Comparison of ENCODE assay signal across 8 cellular contexts in the genomic region with DNA sequence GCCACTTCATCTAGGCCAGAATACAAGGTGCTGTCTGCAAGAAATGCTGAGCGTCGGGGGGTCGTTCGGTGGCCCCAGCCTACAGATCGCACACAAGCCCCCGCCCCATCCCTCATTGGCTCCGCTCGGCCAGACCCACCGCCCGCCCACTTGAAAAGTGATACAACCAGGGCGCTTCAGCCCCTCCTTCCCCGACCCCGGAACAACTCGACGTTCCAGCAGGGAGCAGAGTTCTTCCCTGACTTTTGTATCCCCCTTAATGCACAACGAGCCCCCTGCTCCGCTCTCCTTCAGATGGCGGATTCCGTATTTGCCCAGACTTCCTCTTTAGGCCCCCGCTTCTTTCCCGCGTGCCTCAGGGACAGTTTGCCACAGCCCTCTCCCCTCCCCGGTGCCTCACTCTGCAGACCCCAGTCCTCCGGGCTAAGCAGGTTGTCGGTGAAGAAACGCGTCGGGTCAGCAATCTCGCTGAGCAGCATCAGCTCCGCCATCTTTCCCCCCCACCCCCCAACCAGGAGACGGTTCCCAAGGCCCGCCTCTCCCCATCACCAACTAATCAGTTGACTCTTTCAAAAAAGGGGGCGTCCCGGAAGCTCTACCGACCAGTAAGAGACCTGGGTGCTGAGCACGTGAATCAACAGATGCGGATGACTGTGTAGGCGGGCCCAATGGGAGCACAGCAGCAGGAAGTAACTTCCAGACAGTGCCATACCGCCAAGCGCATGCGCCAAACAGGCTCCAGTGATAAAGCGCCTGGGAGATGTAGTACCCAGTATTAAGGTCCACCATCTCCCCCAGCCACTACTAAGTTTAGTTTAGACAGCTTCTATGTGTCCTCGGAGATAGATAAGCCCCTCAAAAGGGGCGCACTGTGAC. TPM values are rescaled to one million over a fixed set of nuclear protein-coding genes. Genes with fewer than 3 reads are reported as not detected.
A peak's percentile ranks its signal among the peaks of the same experiment; 100 is the strongest.
DNase-seq lines count a peak whose midpoint lies in the region; FAIRE-seq and TF ChIP-seq lines count a peak whose summit lies in the region.

A gene (minus strand): TSS at position 530 of the 876 bp plus-strand sequence. CDS start 39 bp downstream, at position 491.

- H3K4me3 ChIP-seq in HFF-Myc (replicated peaks; ENCODE audit: low read depth, low read length) (peak within 1 kb of the TSS; percentile 95), neuronal stem cell (ENCODE audit: low read length in 2 of 2) (peak within 1 kb of the TSS; percentile 93 to 97)

- H3K18ac ChIP-seq in neuronal stem cell (ENCODE audit: low read length) = peak within 1 kb of the TSS; percentile 100

- peak within 1 kb of the TSS; percentile 100 for H3K4me3 Mint-ChIP-seq in activated naive CD4-positive, alpha-beta T cell treated with anti-CD3 and anti-CD28 coated beads for 36 hours

- peak within 1 kb of the TSS; percentile 96 for H3K27ac ChIP-seq in neuronal stem cell (replicated peaks; ENCODE audit: low read length)

- H2AK5ac ChIP-seq in neuronal stem cell (ENCODE audit: low read depth, low read length) = peak within 1 kb of the TSS; percentile 83

- peaks cover 9% of the 10 kb centered on the region for H3K36me3 Mint-ChIP-seq in activated naive CD4-positive, alpha-beta T cell treated with anti-CD3 and anti-CD28 coated beads for 36 hours (ENCODE audit: low read depth)

- no peak within 1 kb of the TSS for H3K4ac ChIP-seq in neuronal stem cell (ENCODE audit: low read length)

- H3K14ac ChIP-seq in neuronal stem cell (ENCODE audit: low read length) = peak within 1 kb of the TSS; percentile 94

- peak within 1 kb of the TSS; percentile 88 for H3K9ac ChIP-seq in neuronal stem cell (ENCODE audit: low read depth, low read length, poor library complexity)

- H3K27me3 ChIP-seq in neuronal stem cell (ENCODE audit: control insufficient read depth in 3 of 3, insufficient read depth in 3 of 3, low read depth in 1 of 3, low read length in 3 of 3) = no peaks in the 10 kb centered on the region

- DNase-seq in GM03348 (ENCODE audit: low spot score) = peak; percentile 98
- DNase-seq in HFF-Myc (ENCODE audit: extremely low read depth, low read depth) = peak; percentile 99
- DNase-seq in NAMALWA (ENCODE audit: low spot score) = peak; percentile 100
- DNase-seq in SK-N-DZ (ENCODE audit: low spot score) = peak; percentile 100
- DNase-seq in activated naive CD4-positive, alpha-beta T cell treated with anti-CD3 and anti-CD28 coated beads for 36 hours = peak; percentile 99
- DNase-seq in frontal cortex (ENCODE audit: low spot score in 2 of 2) = peak; percentile 91 to 95
- peak; percentile 98 for DNase-seq in neuronal stem cell (ENCODE audit: low spot score)

- CTCF ChIA-PET in activated naive CD4-positive, alpha-beta T cell treated with anti-CD3 and anti-CD28 coated beads for 36 hours (lab: Charles Lee) = interaction anchor here (0.7 to 3.7 kb wide), 4 partner anchors 10 to 149 kb away, joined by 3 to 25 read pairs (median 5); no protein-coding TSS in a partner anchor

- FAIRE-seq in frontal cortex (lab: Jason Lieb, UNC) = peak; percentile 92

- H2BK120ac ChIP-seq in neuronal stem cell (ENCODE audit: low read depth, low read length) = no peak within 1 kb of the TSS

- WGBS in neuronal stem cell (ENCODE audit: extremely low coverage in 2 of 2, insufficient read length in 2 of 2, insufficient replicate concordance in 1 of 2), 2 donors = no CpG with 5 or more reads among the region's 44 CpGs

- no peak within 1 kb of the TSS for H4K8ac ChIP-seq in neuronal stem cell (ENCODE audit: low read depth, low read length)

- peaks cover 8% of the 10 kb centered on the region for H3K79me1 ChIP-seq in neuronal stem cell (ENCODE audit: low read depth, low read length)

- H2BK12ac ChIP-seq in neuronal stem cell (ENCODE audit: low read length) = no peak within 1 kb of the TSS

- intact Hi-C loops in activated naive CD4-positive, alpha-beta T cell treated with anti-CD3 and anti-CD28 coated beads for 36 hours (cut with micrococcal nuclease) = loop anchor here (1.0 to 5.0 kb wide), 7 partner anchors 50 to 1444 kb away; a partner anchor contains a TSS

- H2AFZ ChIP-seq in neuronal stem cell (ENCODE audit: low read length) = peak within 1 kb of the TSS; percentile 92

- H3K9me3 Mint-ChIP-seq in activated naive CD4-positive, alpha-beta T cell treated with anti-CD3 and anti-CD28 coated beads for 36 hours = no peaks in the 10 kb centered on the region

- peak within 1 kb of the TSS; percentile 96 for H3K27ac Mint-ChIP-seq in activated naive CD4-positive, alpha-beta T cell treated with anti-CD3 and anti-CD28 coated beads for 36 hours

- peak within 1 kb of the TSS; percentile 80 for H3K4me2 ChIP-seq in neuronal stem cell (ENCODE audit: insufficient read depth, low read length, poor library complexity, severe bottlenecking)

- TF ChIP-seq CTCF in HFF-Myc (IDR thresholded peaks at IDR 0.05; ENCODE audit: low read depth, low read length, missing control alignments) = no peak
- no peak for TF ChIP-seq CTCF in subcutaneous adipose tissue (IDR thresholded peaks at IDR 0.05; ENCODE audit: low read depth)

- H2BK5ac ChIP-seq in neuronal stem cell (ENCODE audit: low read length) = peak within 1 kb of the TSS; percentile 92

- H3K36me3 ChIP-seq in neuronal stem cell (replicated peaks in 1 of 2; ENCODE audit: control insufficient read depth in 2 of 2, insufficient read depth in 2 of 2, low read length in 2 of 2) = peaks cover 14 to 35% of the 10 kb centered on the region in 2 donors

- H2BK15ac ChIP-seq in neuronal stem cell (ENCODE audit: low read length) = peak within 1 kb of the TSS; percentile 88

- H3K4me1 ChIP-seq in neuronal stem cell (ENCODE audit: control insufficient read depth in 2 of 2, insufficient read depth in 1 of 2, low read depth in 1 of 2, low read length in 2 of 2) = peaks cover 11 to 18% of the 10 kb centered on the region in 2 donors

- no peak within 1 kb of the TSS for H4K91ac ChIP-seq in neuronal stem cell (ENCODE audit: low read depth, low read length, poor library complexity)

- H3K4me1 Mint-ChIP-seq in activated naive CD4-positive, alpha-beta T cell treated with anti-CD3 and anti-CD28 coated beads for 36 hours (ENCODE audit: low read depth) = peaks cover 43% of the 10 kb centered on the region

- H3K9me3 ChIP-seq in neuronal stem cell (replicated peaks in 1 of 2; ENCODE audit: control insufficient read depth in 2 of 2, insufficient read depth in 1 of 2, low read depth in 1 of 2, low read length in 2 of 2) = no peaks in the 10 kb centered on the region

- peak within 1 kb of the TSS; percentile 96 for H3K23ac ChIP-seq in neuronal stem cell (ENCODE audit: low read depth, low read length, poor library complexity)

- no peaks in the 10 kb centered on the region for H3K27me3 Mint-ChIP-seq in activated naive CD4-positive, alpha-beta T cell treated with anti-CD3 and anti-CD28 coated beads for 36 hours (ENCODE audit: low read depth)

RNA-seq across cellular contexts. Expression of the gene that starts here (rescaled TPM):
- polyA plus RNA-seq in SK-N-DZ (2014; cell fraction: cytosol; rRNA removed) = 30.2 and 31.3 TPM in 2 replicates
- polyA plus RNA-seq in SK-N-DZ (2014; cell fraction: nucleus; rRNA removed) = 60.3 and 81.6 TPM in 2 replicates
- 10 to 100 TPM; 68.2 to 69.4 TPM for total RNA-seq in activated naive CD4-positive, alpha-beta T cell treated with anti-CD3 and anti-CD28 coated beads for 36 hours
- total RNA-seq in frontal cortex (13.0 TPM), subcutaneous adipose tissue (10 to 100 TPM; 27.6 to 64.0 (median 30.9) TPM)
- polyA plus RNA-seq in neuronal stem cell (2013, experiment 1 of 2) = 43.3 TPM
- polyA plus RNA-seq in neuronal stem cell (2013, experiment 2 of 2) = 41.6 TPM

Comparison
In these comparisons a context has a peak if more than half of its experiments do, and no peak if none do; other contexts are left out.
1. Peak in every context shown above with its lines: DNase-seq, H3K4me3 ChIP-seq and H3K27ac ChIP-seq.